Comparison of ENCODE assay signal across 8 cellular contexts in the genomic region with DNA sequence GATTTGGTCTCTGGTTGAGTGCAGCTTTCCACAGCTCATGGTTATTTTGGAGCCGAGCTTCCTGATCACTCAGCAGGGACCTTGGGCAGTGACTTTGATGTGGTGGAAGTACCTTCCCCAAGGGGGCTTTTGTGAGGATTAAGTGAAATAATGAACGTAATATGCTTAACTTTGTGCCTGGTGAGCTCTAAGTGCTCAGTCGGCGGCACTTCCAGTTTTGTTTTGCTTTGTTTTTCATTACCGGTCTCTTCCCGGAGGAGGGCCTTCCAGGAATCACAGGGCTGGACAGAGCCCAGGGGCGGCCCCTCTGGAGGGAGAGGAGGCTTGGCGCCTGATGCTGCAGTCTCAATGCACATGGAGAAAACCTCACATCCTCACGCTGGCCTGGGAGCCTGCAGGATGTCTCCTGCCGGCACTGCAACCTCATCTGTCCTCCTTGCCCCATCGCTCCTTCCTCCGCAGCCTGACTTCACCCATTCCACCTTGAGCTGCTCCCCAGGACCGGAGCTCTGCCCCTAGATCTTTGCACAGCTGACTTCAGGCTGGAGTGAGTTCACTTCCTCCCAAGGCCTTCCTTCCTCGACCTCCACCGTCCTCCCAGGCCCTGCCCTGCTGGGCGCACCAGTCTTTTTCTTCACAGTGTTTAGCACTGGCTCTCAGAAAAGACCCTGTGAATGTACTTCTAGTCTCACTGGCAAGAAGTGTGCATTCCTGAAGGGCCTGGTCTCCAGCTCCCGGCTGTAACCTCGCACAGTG. TPM values are rescaled to one million over a fixed set of nuclear protein-coding genes. Genes with fewer than 3 reads are reported as not detected.
A peak's percentile ranks its signal among the peaks of the same experiment; 100 is the strongest.
DNase-seq lines count a peak whose midpoint lies in the region; ATAC-seq and TF ChIP-seq lines count a peak whose summit lies in the region.

No MANE protein-coding gene starts in this region.

- H3K9ac ChIP-seq in trophoblast cell (ENCODE audit: low read length), result no peak overlapping the region

- peak; percentile 46 for DNase-seq in stimulated activated CD4-positive, alpha-beta T cell treated with anti-CD3 and anti-CD28 coated beads, Interleukin-15, amount 100 ng/mL, for 24 hours
- no peak for DNase-seq in stimulated activated CD4-positive, alpha-beta T cell treated with anti-CD3 and anti-CD28 coated beads, Interleukin-4, amount 100 ng/mL, for 4 hours
- peak; percentile 56 for DNase-seq in activated naive CD4-positive, alpha-beta T cell treated with anti-CD3 and anti-CD28 coated beads, Interleukin-2, amount 10 ng/mL, durations not matched to agents 7 days and 5 days
- peak; percentile 75 to 83 (median 82) for DNase-seq in heart left ventricle
- DNase-seq in trophoblast cell, result peak in 1 of 2 donors; percentile 61
- DNase-seq in occipital lobe (lab: John Stamatoyannopoulos, UW), result no peak
- DNase-seq in T1000 (lab: John Stamatoyannopoulos, UW), result no peak

- H4K91ac ChIP-seq in trophoblast cell (ENCODE audit: low read depth, low read length), result no peak overlapping the region

- H3K4me3 ChIP-seq in heart left ventricle (peak overlapping the region; percentile 55 to 98 (median 92)), trophoblast cell (ENCODE audit: low read depth, low read length) (no peak overlapping the region)

- 8 to 22% (median 12%) methylated on average over 17 to 18 of the region's 18 CpGs for WGBS in heart left ventricle, 4 donors
- no CpG with 5 or more reads among the region's 18 CpGs for WGBS in trophoblast cell (ENCODE audit: extremely low coverage, insufficient coverage, insufficient read length)

- no peaks in the 10 kb centered on the region for H3K36me3 ChIP-seq in heart left ventricle
- H3K36me3 ChIP-seq in trophoblast cell (ENCODE audit: control insufficient read depth in 1 of 2, insufficient read depth in 2 of 2, low read length in 2 of 2), result no peaks in the 10 kb centered on the region

- H3K79me2 ChIP-seq in trophoblast cell (ENCODE audit: control insufficient read depth, insufficient read depth, low read length, poor library complexity), result peaks cover 10% of the 10 kb centered on the region

- H3K9me3 Mint-ChIP-seq in activated naive CD4-positive, alpha-beta T cell treated with anti-CD3 and anti-CD28 coated beads, Interleukin-2, amount 10 ng/mL, durations not matched to agents 7 days and 5 days, result no peaks in the 10 kb centered on the region

- peak overlapping the region; percentile 95 for H3K27ac Mint-ChIP-seq in activated naive CD4-positive, alpha-beta T cell treated with anti-CD3 and anti-CD28 coated beads, Interleukin-2, amount 10 ng/mL, durations not matched to agents 7 days and 5 days

- H3K36me3 Mint-ChIP-seq in activated naive CD4-positive, alpha-beta T cell treated with anti-CD3 and anti-CD28 coated beads, Interleukin-2, amount 10 ng/mL, durations not matched to agents 7 days and 5 days, result peaks cover 44% of the 10 kb centered on the region

- intact Hi-C loops in heart left ventricle (cut with DNase I), result loop anchor here in 9 of 10 donors (2.0 to 10.0 kb wide), 7 partner anchors 45 to 62 kb away; a partner anchor contains a TSS

- peaks cover 5% of the 10 kb centered on the region for H3K27me3 Mint-ChIP-seq in activated naive CD4-positive, alpha-beta T cell treated with anti-CD3 and anti-CD28 coated beads, Interleukin-2, amount 10 ng/mL, durations not matched to agents 7 days and 5 days

- no peak overlapping the region for H3K18ac ChIP-seq in trophoblast cell (ENCODE audit: low read length)

- no peak overlapping the region for H3K4ac ChIP-seq in trophoblast cell (ENCODE audit: low read depth, low read length)

- peak overlapping the region; percentile 39 for H4K8ac ChIP-seq in trophoblast cell (ENCODE audit: low read depth, low read length)

- peak overlapping the region; percentile 92 for H3K4me3 Mint-ChIP-seq in activated naive CD4-positive, alpha-beta T cell treated with anti-CD3 and anti-CD28 coated beads, Interleukin-2, amount 10 ng/mL, durations not matched to agents 7 days and 5 days

- no peak for TF ChIP-seq CTCF in heart left ventricle (IDR thresholded peaks at IDR 0.05)

- H2AFZ ChIP-seq in trophoblast cell (ENCODE audit: insufficient read depth, low read length, poor library complexity), result no peak overlapping the region

- peaks cover 24% of the 10 kb centered on the region for H3K79me1 ChIP-seq in trophoblast cell (ENCODE audit: low read length)

- no peak overlapping the region for H4K12ac ChIP-seq in trophoblast cell (ENCODE audit: low read depth, low read length)

- H3K9me3 ChIP-seq in heart left ventricle, result no peaks in the 10 kb centered on the region
- H3K9me3 ChIP-seq in trophoblast cell (ENCODE audit: insufficient read depth, low read depth, low read length), result no peaks in the 10 kb centered on the region

- peaks cover 71% of the 10 kb centered on the region for H3K4me1 Mint-ChIP-seq in activated naive CD4-positive, alpha-beta T cell treated with anti-CD3 and anti-CD28 coated beads, Interleukin-2, amount 10 ng/mL, durations not matched to agents 7 days and 5 days

- H3K4me1 ChIP-seq in heart left ventricle (peaks cover 14 to 84% (median 55%) of the 10 kb centered on the region in 12 donors), trophoblast cell (ENCODE audit: control insufficient read depth in 1 of 2, insufficient read depth in 2 of 2, low read length in 2 of 2) (peaks cover 40 to 43% of the 10 kb centered on the region in 2 experiments)

- no peaks in the 10 kb centered on the region for H3K27me3 ChIP-seq in heart left ventricle
- H3K27me3 ChIP-seq in trophoblast cell (ENCODE audit: insufficient read depth, low read length), result no peaks in the 10 kb centered on the region

- CTCF ChIA-PET in activated naive CD4-positive, alpha-beta T cell treated with anti-CD3 and anti-CD28 coated beads, Interleukin-2, amount 10 ng/mL, durations not matched to agents 7 days and 5 days (lab: Charles Lee), result interaction anchor here (1.1 to 5.6 kb wide), 9 partner anchors 11 to 79 kb away, joined by 3 to 58 read pairs (median 16); a partner anchor contains a TSS

- H2AK5ac ChIP-seq in trophoblast cell (ENCODE audit: low read length), result no peak overlapping the region

- no peak overlapping the region for H2BK120ac ChIP-seq in trophoblast cell (ENCODE audit: insufficient read depth, low read length, poor library complexity)

- TF ChIP-seq POLR2A in heart left ventricle (IDR thresholded peaks at IDR 0.05), result no peak

- H2BK5ac ChIP-seq in trophoblast cell (ENCODE audit: low read depth, low read length, poor library complexity), result no peak overlapping the region

- peak; percentile 16 to 59 (median 23) for ATAC-seq in heart left ventricle
- ATAC-seq in HG02885 (IDR thresholded peaks at IDR 0.05; ENCODE audit: poor library complexity, unreplicated experiment), result no peak

- peak overlapping the region; percentile 11 for H3K14ac ChIP-seq in trophoblast cell (ENCODE audit: low read length)

- H3K4me2 ChIP-seq in trophoblast cell (ENCODE audit: low read length), result peak overlapping the region; percentile 96

- no peak overlapping the region for H2BK12ac ChIP-seq in trophoblast cell (ENCODE audit: low read length)

- H3K27ac ChIP-seq in heart left ventricle (peak overlapping the region; percentile 80 to 98 (median 93)), trophoblast cell (ENCODE audit: low read depth, low read length) (peak overlapping the region; percentile 4)

- H3K23ac ChIP-seq in trophoblast cell (ENCODE audit: low read length), result no peak overlapping the region

RNA-seq across cellular contexts. Expression of a gene that starts 1.6 kb away (rescaled TPM):
- total RNA-seq in heart left ventricle, result 10 to 100 TPM in 8 of 9 donors, 1 to 10 TPM in 1; 7.8 to 46.1 (median 17.5) TPM
- 10 to 100 TPM; 38.6 to 42.0 TPM for polyA plus RNA-seq in heart left ventricle
- 37.2 and 41.2 TPM in 2 replicates for polyA plus RNA-seq in trophoblast cell (2013)
- total RNA-seq in occipital lobe, result 1.9 TPM

RNA-seq across cellular contexts. Expression of a gene that starts 48.2 kb away (rescaled TPM):
- total RNA-seq in heart left ventricle, result 10 to 100 TPM; 35.7 to 80.3 (median 49.2) TPM
- 10 to 100 TPM; 34.0 to 47.1 TPM for polyA plus RNA-seq in heart left ventricle
- polyA plus RNA-seq in trophoblast cell (2013), result 17.9 and 18.2 TPM in 2 replicates
- 40.2 TPM for total RNA-seq in occipital lobe

Comparison
In these comparisons a context has a peak if more than half of its experiments do, and no peak if none do; other contexts are left out.
1. DNase-seq: peak in stimulated activated CD4-positive, alpha-beta T cell treated with anti-CD3 and anti-CD28 coated beads, Interleukin-15, amount 100 ng/mL, for 24 hours (single experiment), activated naive CD4-positive, alpha-beta T cell treated with anti-CD3 and anti-CD28 coated beads, Interleukin-2, amount 10 ng/mL, durations not matched to agents 7 days and 5 days (single experiment) and heart left ventricle (5 of 5); none in stimulated activated CD4-positive, alpha-beta T cell treated with anti-CD3 and anti-CD28 coated beads, Interleukin-4, amount 100 ng/mL, for 4 hours (0 of 2), occipital lobe (single experiment) and T1000 (single experiment).